12 cellular contexts compared by ENCODE assay signal in the genomic region with DNA sequence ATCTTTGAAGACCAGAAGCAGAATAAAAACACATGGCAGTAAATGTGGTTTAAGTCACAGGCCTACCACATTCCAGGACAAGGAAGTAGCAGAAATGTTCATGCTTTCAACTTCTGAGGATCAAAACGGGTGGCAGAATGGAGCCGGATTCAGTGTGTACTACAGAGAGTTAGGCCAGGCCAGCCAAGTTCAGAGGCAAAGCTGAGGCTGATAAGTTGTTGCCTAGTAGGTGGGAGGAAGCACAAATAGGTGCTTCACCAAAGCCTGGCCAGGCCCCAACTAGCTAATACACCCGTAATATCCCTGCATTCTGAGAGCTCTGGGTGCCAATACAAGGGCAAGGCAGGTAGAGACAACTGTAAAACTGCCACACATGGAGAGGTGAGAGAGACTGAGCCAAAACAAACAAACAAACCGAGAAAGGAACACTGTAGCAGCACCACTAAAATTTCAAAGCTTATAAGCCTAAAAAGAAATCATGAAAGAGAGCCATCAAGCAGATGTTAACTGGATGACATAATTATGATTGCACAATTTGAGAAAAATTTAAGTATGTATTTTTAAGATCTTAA.
DNase-seq lines count a peak whose midpoint lies in the region; ATAC-seq and TF ChIP-seq lines count a peak whose summit lies in the region.
"Had no signal": no experiment of that assay in that cellular context is flagged by ENCODE, and none has a peak within 500 bp of the region (broad histone marks: within the 10 kb centered on the region; RNA-seq: fewer than 3 reads in every experiment).

No MANE protein-coding gene starts in this region.

- TF ChIP-seq CTCF in vagina (IDR thresholded peaks at IDR 0.05): no peak

- in situ Hi-C loops in ACHN (cut with HindIII; ENCODE audit: low pct_ligation_motif_present, low pct_unique_long_range_greater_than_20kb, low sequenced_read_pairs): no loop called here

- intact Hi-C loops in left colon (cut with DNase I, micrococcal nuclease): no loop called here
- intact Hi-C loops in vagina (cut with DNase I): no loop called here

- H3K4me1 ChIP-seq in vagina: no peaks in the 10 kb centered on the region

- no peak overlapping the region for H3K4me3 ChIP-seq in MG63
- no peak overlapping the region for H3K4me3 ChIP-seq in vagina

- H3K9me3 ChIP-seq in MG63: no peaks in the 10 kb centered on the region; the same call in 1 of the 2 replicates
- no peaks in the 10 kb centered on the region for H3K9me3 ChIP-seq in vagina

- DNase-seq in AG20443 (ENCODE audit: low spot score): peak; percentile 20
- DNase-seq in MG63: peak; percentile 8
- DNase-seq in astrocyte of the hippocampus (ENCODE audit: low read depth, low spot score): peak; percentile 7
- peak; percentile 22 for DNase-seq in left colon
- no peak for DNase-seq in ACHN
- DNase-seq in vagina (ENCODE audit: extremely low spot score in 2 of 2): no peak
- DNase-seq in NCI-H524 (lab: John Stamatoyannopoulos, UW): no peak
- DNase-seq: activated CD8-positive, alpha-beta T cell treated with anti-CD3 and anti-CD28 coated beads, Interleukin-2, amount 10 ng/mL, durations not matched to agents 7 days and 5 days; CD4-positive, CD25-positive, alpha-beta regulatory T cell; cerebellar nuclear complex; RPMI8226 had no signal

- no peak for TF ChIP-seq POLR2A in vagina (IDR thresholded peaks at IDR 0.05)

- H3K36me3 ChIP-seq in MG63: no peaks in the 10 kb centered on the region
- no peaks in the 10 kb centered on the region for H3K36me3 ChIP-seq in vagina

- ATAC-seq in left colon (peak; percentile 79), GM21367 (IDR thresholded peaks at IDR 0.05; ENCODE audit: unreplicated experiment) (no peak)
- ATAC-seq: activated CD8-positive, alpha-beta T cell treated with anti-CD3 and anti-CD28 coated beads, Interleukin-2, amount 10 ng/mL, durations not matched to agents 7 days and 5 days had no signal

- H3K27me3 ChIP-seq in MG63 (no peaks in the 10 kb centered on the region), vagina (no peaks in the 10 kb centered on the region)

- no peak overlapping the region for H3K27ac ChIP-seq in vagina

Comparison
In these comparisons a context has a peak if more than half of its experiments do, and no peak if none do; other contexts are left out.
1. DNase-seq: peak in AG20443 (single experiment), MG63 (single experiment), astrocyte of the hippocampus (single experiment) and left colon (2 of 2); none in ACHN (single experiment), vagina (0 of 2) and NCI-H524 (0 of 2).